In the genomic region with DNA sequence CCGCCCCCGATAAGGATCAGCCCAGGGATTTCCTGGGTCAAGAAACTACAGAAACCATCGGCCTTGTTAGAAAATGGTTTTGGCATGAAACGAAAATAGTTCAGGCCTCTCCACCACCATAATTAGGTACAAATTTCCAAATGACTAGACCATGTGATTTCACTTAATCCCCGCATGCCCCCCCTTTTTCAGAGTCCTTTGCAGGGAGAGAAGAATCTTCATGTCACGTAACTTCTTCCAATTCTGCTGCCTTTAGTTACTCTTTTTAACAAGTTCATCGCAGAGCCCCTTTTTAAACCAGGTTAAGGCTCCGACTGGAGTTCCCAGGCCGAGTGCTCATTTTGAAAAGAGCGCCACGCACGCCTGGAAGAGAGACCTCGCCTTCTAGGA, we compare ENCODE assay signal across 10 cellular contexts. TPM values are rescaled to one million over a fixed set of nuclear protein-coding genes. Genes with fewer than 3 reads are reported as not detected.
A peak's percentile ranks its signal among the peaks of the same experiment; 100 is the strongest.
DNase-seq lines count a peak whose midpoint lies in the region; ATAC-seq and TF ChIP-seq lines count a peak whose summit lies in the region.
"Had no signal": no experiment of that assay in that cellular context is flagged by ENCODE, and none has a peak within 500 bp of the region (broad histone marks: within the 10 kb centered on the region; RNA-seq: fewer than 3 reads in every experiment).

No MANE protein-coding gene starts in this region.

- CTCF ChIA-PET in AG04449 (lab: Yijun Ruan, JAX): interaction anchor here (1.4 kb wide), 1 partner anchor 10 kb away, joined by 5 read pairs; no protein-coding TSS in a partner anchor
- CTCF ChIA-PET in PC-9 (lab: Charles Lee): no interaction called here

- no peak overlapping the region for H3K9ac ChIP-seq in neuronal stem cell (ENCODE audit: low read depth, low read length, poor library complexity)

- no peak overlapping the region for H2BK120ac ChIP-seq in neuronal stem cell (ENCODE audit: low read depth, low read length)

- H3K4me1 ChIP-seq in PC-9 (replicated peaks; ENCODE audit: insufficient read depth) (peaks cover 2% of the 10 kb centered on the region; the same call in 1 of the 2 replicates), neuronal stem cell (ENCODE audit: control insufficient read depth in 2 of 2, insufficient read depth in 1 of 2, low read depth in 1 of 2, low read length in 2 of 2) (peaks cover 12 to 25% of the 10 kb centered on the region in 2 donors)

- H2BK15ac ChIP-seq in neuronal stem cell (ENCODE audit: low read length): peak overlapping the region; percentile 58

- WGBS in neuronal stem cell (ENCODE audit: extremely low coverage in 2 of 2, insufficient read length in 2 of 2, insufficient replicate concordance in 1 of 2), 2 donors: no CpG with 5 or more reads among the region's 13 CpGs

- peaks cover 38% of the 10 kb centered on the region for H4K20me1 ChIP-seq in PC-9 (ENCODE audit: insufficient read depth)

- H3K79me2 ChIP-seq in PC-9 (ENCODE audit: low read depth): peaks cover 42% of the 10 kb centered on the region

- no TSS peak for BruUV-seq in PC-9 (replicated peaks; lab: Mats Ljungman, UMichigan)

- no peak overlapping the region for H3K18ac ChIP-seq in neuronal stem cell (ENCODE audit: low read length)

- H3K4me2 ChIP-seq in PC-9 (peak overlapping the region; percentile 98), neuronal stem cell (ENCODE audit: insufficient read depth, low read length, poor library complexity, severe bottlenecking) (no peak overlapping the region)

- no peak overlapping the region for H4K91ac ChIP-seq in neuronal stem cell (ENCODE audit: low read depth, low read length, poor library complexity)

- TF ChIP-seq CTCF in AG04449 (IDR thresholded peaks at IDR 0.05; ENCODE audit: insufficient read depth, low read length, missing control alignments): no peak
- TF ChIP-seq CTCF in PC-9 (conservative IDR thresholded peaks at IDR 0.05): no peak

- no peaks in the 10 kb centered on the region for H3K9me3 ChIP-seq in PC-9 (ENCODE audit: insufficient read depth, low read depth)
- no peaks in the 10 kb centered on the region for H3K9me3 ChIP-seq in neuronal stem cell (replicated peaks in 1 of 2; ENCODE audit: control insufficient read depth in 2 of 2, insufficient read depth in 1 of 2, low read depth in 1 of 2, low read length in 2 of 2)
- H3K9me3 ChIP-seq: SJSA1 had no signal

- H3K4me3 ChIP-seq in AG04449 (ENCODE audit: low read depth, low read length): peak overlapping the region; percentile 18
- H3K4me3 ChIP-seq in PC-9: no peak overlapping the region; the same call in 1 of the 2 replicates
- no peak overlapping the region for H3K4me3 ChIP-seq in neuronal stem cell (ENCODE audit: low read length in 2 of 2)

- intact Hi-C loops in PC-9 (cut with micrococcal nuclease; ENCODE audit: unreplicated experiment): no loop called here

- no peak overlapping the region for H2AFZ ChIP-seq in PC-9
- H2AFZ ChIP-seq in neuronal stem cell (ENCODE audit: low read length): no peak overlapping the region

- H2AK5ac ChIP-seq in neuronal stem cell (ENCODE audit: low read depth, low read length): no peak overlapping the region

- DNase-seq in AG04449 (ENCODE audit: low read depth, low spot score) (no peak), PC-9 (no peak), epithelial cell of prostate (ENCODE audit: low read depth, low spot score) (no peak), neuronal stem cell (ENCODE audit: low spot score) (no peak), NCI-H524 treated with DMSO at 0.1 percent for 48 hours (lab: John Stamatoyannopoulos, UW) (no peak), SIG-M5 (lab: John Stamatoyannopoulos, UW) (no peak)
- DNase-seq: NCI-H1694 treated with DMSO at 0.1 percent for 48 hours had no signal

- no peak for ATAC-seq in HG03025 (IDR thresholded peaks at IDR 0.05; ENCODE audit: low FRiP score, unreplicated experiment)
- no peak for ATAC-seq in HG02678 (IDR thresholded peaks at IDR 0.05; ENCODE audit: unreplicated experiment)

- POLR2A ChIA-PET in AG04449 (lab: Yijun Ruan, JAX) (interaction anchor here (1.6 kb wide), 1 partner anchor 44 kb away, joined by 3 read pairs; no protein-coding TSS in a partner anchor), PC-9 (lab: Charles Lee; ENCODE audit: unreplicated experiment) (no interaction called here)

- H3K27ac ChIP-seq in PC-9: no peak overlapping the region
- peak overlapping the region; percentile 80 for H3K27ac ChIP-seq in epithelial cell of prostate
- no peak overlapping the region for H3K27ac ChIP-seq in neuronal stem cell (replicated peaks; ENCODE audit: low read length)
- H3K27ac ChIP-seq: SJSA1 had no signal

- peaks cover 8% of the 10 kb centered on the region; the same call in 1 of the 2 replicates for H3F3A ChIP-seq in PC-9 (ENCODE audit: insufficient read depth, low read depth)

- no peak overlapping the region for H4K8ac ChIP-seq in neuronal stem cell (ENCODE audit: low read depth, low read length)

- no peak overlapping the region for H3K4ac ChIP-seq in neuronal stem cell (ENCODE audit: low read length)

- no peaks in the 10 kb centered on the region for H3K9me2 ChIP-seq in PC-9 (ENCODE audit: insufficient read depth)

- H3K14ac ChIP-seq in neuronal stem cell (ENCODE audit: low read length): no peak overlapping the region

- H3K27me3 ChIP-seq in PC-9 (ENCODE audit: insufficient read depth, low read depth) (no peaks in the 10 kb centered on the region), neuronal stem cell (ENCODE audit: control insufficient read depth in 3 of 3, insufficient read depth in 3 of 3, low read depth in 1 of 3, low read length in 3 of 3) (peaks cover 9 to 78% (median 41%) of the 10 kb centered on the region in 3 experiments)

- H3K23ac ChIP-seq in neuronal stem cell (ENCODE audit: low read depth, low read length, poor library complexity): no peak overlapping the region

- 0 out of 2 replicates have a peak, but pooled peaks cover 6% of the 10 kb centered on the region for H3K36me3 ChIP-seq in PC-9 (ENCODE audit: low read depth)
- H3K36me3 ChIP-seq in neuronal stem cell (replicated peaks in 1 of 2; ENCODE audit: control insufficient read depth in 2 of 2, insufficient read depth in 2 of 2, low read length in 2 of 2): no peaks in the 10 kb centered on the region

- no peaks in the 10 kb centered on the region for H3K79me1 ChIP-seq in neuronal stem cell (ENCODE audit: low read depth, low read length)

- no peak overlapping the region for H2BK12ac ChIP-seq in neuronal stem cell (ENCODE audit: low read length)

- no peak overlapping the region for H2BK5ac ChIP-seq in neuronal stem cell (ENCODE audit: low read length)

RNA-seq across cellular contexts. Expression of a gene that starts 3.4 kb away (rescaled TPM):
- 23.6 and 32.5 TPM in 2 replicates for total RNA-seq in PC-9 (2021)
- 6.2 TPM for polyA plus RNA-seq in neuronal stem cell (2013, experiment 1 of 2)
- polyA plus RNA-seq in neuronal stem cell (2013, experiment 2 of 2): 5.7 TPM
